In genomic region chr1:18994381-18994780, GRCh38 we compare ENCODE assay signal across 31 cellular contexts.
"Had no signal": no experiment of that assay in that cellular context is flagged by ENCODE, and none has a peak within 500 bp of the region (broad histone marks: within the 10 kb centered on the region; RNA-seq: fewer than 3 reads in every experiment).

No MANE protein-coding gene starts in this region.

- H3K4me1 ChIP-seq: adrenal gland had no signal

- H3K27ac Mint-ChIP-seq: activated B cell treated with CpG ODN at 0.5 μM for 24 hours; activated CD4-positive, alpha-beta memory T cell treated with anti-CD3 and anti-CD28 coated beads for 36 hours; activated CD4-positive, alpha-beta T cell treated with anti-CD3 and anti-CD28 coated beads, Interleukin-2, amount 10 ng/mL, durations not matched to agents 24 days and 14 days; activated CD8-positive, alpha-beta T cell treated with anti-CD3 and anti-CD28 coated beads for 36 hours; activated naive CD4-positive, alpha-beta T cell treated with anti-CD3 and anti-CD28 coated beads for 36 hours; activated naive CD4-positive, alpha-beta T cell treated with anti-CD3 and anti-CD28 coated beads, Interleukin-2, amount 50 U/mL, for 72 hours; activated naive CD8-positive, alpha-beta T cell treated with anti-CD3 and anti-CD28 coated beads for 36 hours; activated T-cell treated with anti-CD3 and anti-CD28 coated beads, Interleukin-2, amount 50 U/mL, for 72 hours; activated T-helper 1 cell treated with anti-CD3 and anti-CD28 coated beads, Interleukin-12 subunit alpha, Interleukin-12 subunit beta, Interleukin-2, Interleukin-4 antibody, amounts not matched to agents 30 ng/mL and 10 ng/mL and 1 ng/mL, durations not matched to agents 14 hours and 24 hours and 36 hours; activated T-helper 17 cell treated with anti-CD3 and anti-CD28 coated beads, Interleukin-2, amount 50 U/mL, for 72 hours; T-helper 1 cell treated with Interleukin-12 subunit alpha and Interleukin-12 subunit beta and Interleukin-4 antibody, amounts not matched to agents 30 μg/mL and 1 μg/mL, for 36 hours; T-helper 2 cell treated with Interferon-gamma antibody and Interleukin-4, amounts not matched to agents 5 μg/mL and 100 μg/mL, for 36 hours had no signal

- H3K4me1 Mint-ChIP-seq: activated B cell treated with CpG ODN at 0.5 μM for 24 hours; activated naive CD8-positive, alpha-beta T cell treated with anti-CD3 and anti-CD28 coated beads for 36 hours had no signal

- H3K36me3 Mint-ChIP-seq: activated naive CD8-positive, alpha-beta T cell treated with anti-CD3 and anti-CD28 coated beads for 36 hours had no signal

- H3K36me3 ChIP-seq: adrenal gland, brain microvascular endothelial cell, breast epithelium had no signal

- H3K27me3 Mint-ChIP-seq: activated naive CD8-positive, alpha-beta T cell treated with anti-CD3 and anti-CD28 coated beads for 36 hours had no signal

- H3K9me3 ChIP-seq: adrenal gland, body of pancreas, breast epithelium had no signal

- DNase-seq: activated B cell treated with CpG ODN at 0.5 μM for 24 hours; activated CD4-positive, alpha-beta memory T cell treated with anti-CD3 and anti-CD28 coated beads for 36 hours; activated CD4-positive, alpha-beta T cell treated with anti-CD3 and anti-CD28 coated beads for 4 hours; activated CD4-positive, alpha-beta T cell treated with anti-CD3 and anti-CD28 coated beads, Interleukin-2, amount 10 ng/mL, durations not matched to agents 24 days and 14 days; activated CD4-positive, alpha-beta T cell treated with anti-CD3 and anti-CD28 coated beads, Interleukin-2, amount 50 U/mL, for 1 hour; activated CD4-positive, alpha-beta T cell treated with anti-CD3 and anti-CD28 coated beads, Interleukin-2, amount 50 U/mL, for 4 hours; activated CD4-positive, CD25-positive, alpha-beta regulatory T cell treated with anti-CD3 and anti-CD28 coated beads, Interleukin-2, amount 50 U/mL, for 72 hours; activated CD8-positive, alpha-beta T cell treated with anti-CD3 and anti-CD28 coated beads for 36 hours; activated gamma-delta T cell treated with Interleukin-2 at 50 U/mL for 16 hours; activated naive CD4-positive, alpha-beta T cell; activated naive CD4-positive, alpha-beta T cell treated with anti-CD3 and anti-CD28 coated beads for 36 hours; activated naive CD4-positive, alpha-beta T cell treated with anti-CD3 and anti-CD28 coated beads, Interleukin-2, amount 50 U/mL, for 16 hours; activated naive CD8-positive, alpha-beta T cell treated with anti-CD3 and anti-CD28 coated beads for 36 hours; activated T-cell treated with anti-CD3 and anti-CD28 coated beads for 4 hours; activated T-cell treated with anti-CD3 and anti-CD28 coated beads, Interleukin-2, amount 50 U/mL, for 1 hour; activated T-cell treated with anti-CD3 and anti-CD28 coated beads, Interleukin-2, amount 50 U/mL, for 72 hours; amniotic stem cell; aorta; body of pancreas; brain microvascular endothelial cell; central memory CD4-positive, alpha-beta T cell; T-helper 1 cell; T-helper 2 cell; T-helper 9 cell had no signal

- H3K9me3 Mint-ChIP-seq: activated B cell treated with CpG ODN at 0.5 μM for 24 hours; activated naive CD8-positive, alpha-beta T cell treated with anti-CD3 and anti-CD28 coated beads for 36 hours had no signal

- ATAC-seq: activated CD8-positive, alpha-beta T cell treated with anti-CD3 and anti-CD28 coated beads for 36 hours; activated naive CD4-positive, alpha-beta T cell treated with anti-CD3 and anti-CD28 coated beads, Interleukin-2, amount 50 U/mL, for 72 hours; activated T-cell treated with anti-CD3 and anti-CD28 coated beads, Interleukin-2, amount 50 U/mL, for 72 hours; activated T-helper 17 cell treated with anti-CD3 and anti-CD28 coated beads, Interleukin-2, amount 50 U/mL, for 72 hours; body of pancreas had no signal

- H3K4me3 Mint-ChIP-seq: activated B cell treated with CpG ODN at 0.5 μM for 24 hours; activated CD4-positive, alpha-beta memory T cell treated with anti-CD3 and anti-CD28 coated beads for 36 hours; activated CD4-positive, alpha-beta T cell treated with anti-CD3 and anti-CD28 coated beads, Interleukin-2, amount 10 ng/mL, durations not matched to agents 24 days and 14 days; activated CD8-positive, alpha-beta T cell treated with anti-CD3 and anti-CD28 coated beads for 36 hours; activated naive CD4-positive, alpha-beta T cell treated with anti-CD3 and anti-CD28 coated beads for 36 hours; activated naive CD8-positive, alpha-beta T cell treated with anti-CD3 and anti-CD28 coated beads for 36 hours; activated T-cell treated with anti-CD3 and anti-CD28 coated beads, Interleukin-2, amount 50 U/mL, for 72 hours; activated T-helper 1 cell treated with anti-CD3 and anti-CD28 coated beads, Interleukin-12 subunit alpha, Interleukin-12 subunit beta, Interleukin-2, Interleukin-4 antibody, amounts not matched to agents 30 ng/mL and 10 ng/mL and 1 ng/mL, durations not matched to agents 14 hours and 24 hours and 36 hours; activated T-helper 17 cell treated with anti-CD3 and anti-CD28 coated beads, Interleukin-2, amount 50 U/mL, for 72 hours; T-helper 1 cell treated with Interleukin-12 subunit alpha and Interleukin-12 subunit beta and Interleukin-4 antibody, amounts not matched to agents 30 μg/mL and 1 μg/mL, for 36 hours; T-helper 2 cell treated with Interferon-gamma antibody and Interleukin-4, amounts not matched to agents 5 μg/mL and 100 μg/mL, for 36 hours had no signal

- H3K4me3 ChIP-seq: adrenal gland, body of pancreas, breast epithelium had no signal
